Comparison of ENCODE assay signal across 8 cellular contexts in the genomic region with DNA sequence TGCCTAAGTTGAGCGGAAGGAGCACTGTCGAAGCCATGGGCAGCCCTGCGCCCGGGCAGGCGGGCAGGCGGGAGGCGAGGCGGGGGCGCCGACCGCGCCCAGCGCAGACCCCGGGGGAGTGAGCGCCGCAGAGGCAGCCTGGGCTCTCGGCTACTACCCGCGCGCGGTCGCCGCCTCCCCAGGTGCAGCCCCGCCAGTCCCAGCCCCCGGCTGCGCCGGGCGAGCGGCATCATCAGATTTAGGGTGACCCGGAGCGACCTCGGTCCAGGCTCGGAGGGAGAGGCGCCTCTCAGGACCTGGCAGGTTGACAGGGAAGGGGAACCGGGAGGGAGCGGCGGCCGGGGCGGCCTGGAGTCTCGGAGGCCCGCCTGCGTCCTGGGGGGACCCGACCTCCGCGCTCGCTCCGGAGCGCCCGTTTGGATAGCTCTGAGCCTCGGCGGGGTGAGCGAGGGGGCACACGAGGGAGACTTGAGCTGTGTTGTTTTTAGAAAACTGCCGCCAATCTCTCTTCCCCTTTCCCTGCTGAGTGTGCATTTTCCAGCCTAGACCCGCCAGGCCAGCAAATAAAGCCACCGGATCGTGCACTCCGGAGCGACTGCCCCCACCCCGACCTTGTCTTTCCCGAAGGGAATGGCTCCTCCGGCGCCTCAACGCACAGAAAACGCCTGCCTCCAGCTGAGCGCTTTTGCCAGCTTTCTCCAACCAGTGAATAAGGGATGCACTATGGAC. TPM values are rescaled to one million over a fixed set of nuclear protein-coding genes. Genes with fewer than 3 reads are reported as not detected.
DNase-seq lines count a peak whose midpoint lies in the region; ATAC-seq and TF ChIP-seq lines count a peak whose summit lies in the region.

No MANE protein-coding gene starts in this region.

- intact Hi-C loops in left ventricle myocardium superior (cut with micrococcal nuclease) (no loop called here), prostate gland (cut with DNase I) (loop anchor here (10.0 kb wide), 3 partner anchors 158 to 768 kb away; no protein-coding TSS in a partner anchor)

- TF ChIP-seq CTCF in HFFc6 (IDR thresholded peaks at IDR 0.05), result 0 out of 2 replicates have a peak, but pooled peaks have one; percentile 4
- no peak for TF ChIP-seq CTCF in prostate gland (IDR thresholded peaks at IDR 0.05)

- H3K4me1 Mint-ChIP-seq in HFFc6 (ENCODE audit: low read depth), result peaks cover 57% of the 10 kb centered on the region

- H3K4me1 ChIP-seq in prostate gland (replicated peaks), result no peaks in the 10 kb centered on the region

- peak overlapping the region; percentile 60 to 62 for H3K4me3 ChIP-seq in prostate gland

- H3K27ac Mint-ChIP-seq in HFFc6, result peak overlapping the region; percentile 96

- WGBS in adipose tissue, 3 donors, result 2% methylated on average over 58 to 66 of the region's 66 CpGs
- 1% methylated on average over 53 of the region's 66 CpGs for WGBS in prostate gland

- H3K27me3 ChIP-seq in prostate gland (replicated peaks; ENCODE audit: insufficient read depth), result no peaks in the 10 kb centered on the region

- no peaks in the 10 kb centered on the region for H3K36me3 ChIP-seq in prostate gland

- H3K36me3 Mint-ChIP-seq in HFFc6 (ENCODE audit: low read depth), result peaks cover 22% of the 10 kb centered on the region

- peak overlapping the region; percentile 94 for H3K4me3 Mint-ChIP-seq in HFFc6

- H3K9me3 Mint-ChIP-seq in HFFc6, result no peaks in the 10 kb centered on the region

- H3K27ac ChIP-seq in adipose tissue (ENCODE audit: low read depth, low read length) (peak overlapping the region; percentile 49), prostate gland (peak overlapping the region; percentile 77 to 82)

- DNase-seq in AG20443 (ENCODE audit: low spot score) (peak; percentile 48), HFFc6 (no peak), left ventricle myocardium superior (peak; percentile 85), prostate gland (ENCODE audit: low spot score) (peak; percentile 9), KG1 (lab: John Stamatoyannopoulos, UW) (no peak), GF-D8 (lab: John Stamatoyannopoulos, UW) (no peak)

- TF ChIP-seq POLR2A in prostate gland (IDR thresholded peaks at IDR 0.05), result no peak

- H3K9me3 ChIP-seq in prostate gland, result no peaks in the 10 kb centered on the region

- H3K27me3 Mint-ChIP-seq in HFFc6 (ENCODE audit: insufficient read depth), result no peaks in the 10 kb centered on the region; the same call in none of the 2 replicates

- ATAC-seq in left ventricle myocardium superior (peak; percentile 38), GM19395 (IDR thresholded peaks at IDR 0.05; ENCODE audit: unreplicated experiment) (no peak)

RNA-seq across cellular contexts. Expression of a gene that starts 2.3 kb away (rescaled TPM):
- 100 to 1,000 TPM; 136 to 164 (median 147) TPM for total RNA-seq in HFFc6 (2021; fragmentation: NEBNext Ultra II Directional; extraction: Animal tissue kit (Norgen Biotek cat#: 25700))
- 10 to 100 TPM; 16.0 to 70.9 (median 35.8) TPM for polyA plus RNA-seq in adipose tissue
- 175 TPM for total RNA-seq in left ventricle myocardium superior
- total RNA-seq in prostate gland, result 10 to 100 TPM; 23.0 to 37.1 TPM

Comparison
In these comparisons a context has a peak if more than half of its experiments do, and no peak if none do; other contexts are left out.
1. DNase-seq: peak in AG20443 (single experiment), left ventricle myocardium superior (single experiment) and prostate gland (single experiment); none in HFFc6 (single experiment), KG1 (single experiment) and GF-D8 (single experiment).